14 cellular contexts compared by ENCODE assay signal in genomic region chr10:132457328-132458070, GRCh38.
DNase-seq lines count a peak whose midpoint lies in the region; ATAC-seq and TF ChIP-seq lines count a peak whose summit lies in the region.
"Had no signal": no experiment of that assay in that cellular context is flagged by ENCODE, and none has a peak within 500 bp of the region (broad histone marks: within the 10 kb centered on the region; RNA-seq: fewer than 3 reads in every experiment).

No MANE protein-coding gene starts in this region.

- H3K79me2 ChIP-seq in Karpas-422 (ENCODE audit: low read length): no peaks in the 10 kb centered on the region

- H3K36me3 Mint-ChIP-seq in memory B cell (no peaks in the 10 kb centered on the region), HFFc6 (ENCODE audit: low read depth) (no peaks in the 10 kb centered on the region)
- H3K36me3 Mint-ChIP-seq: T-cell had no signal

- H3K27me3 Mint-ChIP-seq in memory B cell: peaks cover 4% of the 10 kb centered on the region
- H3K27me3 Mint-ChIP-seq in HFFc6 (ENCODE audit: insufficient read depth): peaks cover 7% of the 10 kb centered on the region; the same call in 1 of the 2 replicates
- H3K27me3 Mint-ChIP-seq: stimulated activated naive CD8-positive, alpha-beta T cell treated with anti-CD3 and anti-CD28 coated beads, Interleukin-15, amount 100 ng/mL, for 72 hours had no signal

- no peaks in the 10 kb centered on the region for H4K20me1 ChIP-seq in Karpas-422 (ENCODE audit: insufficient read depth, low read depth, low read length)

- H3K4me3 ChIP-seq in Karpas-422 (ENCODE audit: low read length): no peak overlapping the region
- peak overlapping the region in 1 of 4 donors; percentile 28 for H3K4me3 ChIP-seq in Peyer's patch
- H3K4me3 ChIP-seq: left lung, ovary had no signal

- H3K4me3 Mint-ChIP-seq in memory B cell: no peak overlapping the region
- no peak overlapping the region for H3K4me3 Mint-ChIP-seq in HFFc6
- H3K4me3 Mint-ChIP-seq: stimulated activated naive CD8-positive, alpha-beta T cell treated with anti-CD3 and anti-CD28 coated beads, Interleukin-15, amount 100 ng/mL, for 72 hours; T-cell had no signal

- no peaks in the 10 kb centered on the region for H3K27me3 ChIP-seq in Karpas-422 (ENCODE audit: low read length)
- H3K27me3 ChIP-seq in Peyer's patch: no peaks in the 10 kb centered on the region
- H3K27me3 ChIP-seq: ovary had no signal

- no peaks in the 10 kb centered on the region for H3K9me3 Mint-ChIP-seq in memory B cell
- H3K9me3 Mint-ChIP-seq in HFFc6: no peaks in the 10 kb centered on the region
- H3K9me3 Mint-ChIP-seq: stimulated activated naive CD8-positive, alpha-beta T cell treated with anti-CD3 and anti-CD28 coated beads, Interleukin-15, amount 100 ng/mL, for 72 hours; T-cell had no signal

- H3K36me3 ChIP-seq in Karpas-422 (ENCODE audit: insufficient read depth, low read length) (no peaks in the 10 kb centered on the region), Peyer's patch (no peaks in the 10 kb centered on the region)
- H3K36me3 ChIP-seq: left lung, ovary had no signal

- DNase-seq in DMS53 (lab: John Stamatoyannopoulos, UW) (peak; percentile 87), Karpas-422 (peak; percentile 85), Peyer's patch (peak in 2 of 3 donors; percentile 59 to 68), memory B cell (ENCODE audit: low spot score in 2 of 2) (no peak), HFFc6 (no peak)
- DNase-seq: dermis blood vessel endothelial cell; DMS79; stimulated activated CD4-positive, alpha-beta T cell treated with anti-CD3 and anti-CD28 coated beads, Interleukin-4, amount 100 ng/mL, for 1 hour; stimulated activated naive CD8-positive, alpha-beta T cell treated with anti-CD3 and anti-CD28 coated beads, Interleukin-15, amount 100 ng/mL, for 72 hours had no signal

- H3K4me1 Mint-ChIP-seq in memory B cell: peaks cover 5% of the 10 kb centered on the region
- 0 out of 2 replicates have a peak, but pooled peaks cover 5% of the 10 kb centered on the region for H3K4me1 Mint-ChIP-seq in HFFc6 (ENCODE audit: low read depth)

- H3K9me2 ChIP-seq in Karpas-422 (replicated peaks; ENCODE audit: insufficient read depth, low read length): no peaks in the 10 kb centered on the region

- H3K27ac ChIP-seq in Karpas-422 (ENCODE audit: low read length) (no peak overlapping the region), Peyer's patch (peak overlapping the region in 1 of 4 donors; percentile 81)
- H3K27ac ChIP-seq: left lung, ovary had no signal

- H2AFZ ChIP-seq in Karpas-422 (ENCODE audit: low read length): no peak overlapping the region

- no peak overlapping the region for H3K27ac Mint-ChIP-seq in memory B cell
- H3K27ac Mint-ChIP-seq in HFFc6: no peak overlapping the region
- H3K27ac Mint-ChIP-seq: stimulated activated naive CD8-positive, alpha-beta T cell treated with anti-CD3 and anti-CD28 coated beads, Interleukin-15, amount 100 ng/mL, for 72 hours; T-cell had no signal

- ATAC-seq in memory B cell (ENCODE audit: low read depth) (peak; percentile 13), HG02884 (IDR thresholded peaks at IDR 0.05; ENCODE audit: unreplicated experiment) (no peak), HG03159 (IDR thresholded peaks at IDR 0.05; ENCODE audit: unreplicated experiment) (no peak)

- no peaks in the 10 kb centered on the region for H3K9me3 ChIP-seq in Karpas-422 (ENCODE audit: low read length)
- no peaks in the 10 kb centered on the region for H3K9me3 ChIP-seq in Peyer's patch
- H3K9me3 ChIP-seq: left lung, ovary had no signal

- TF ChIP-seq POLR2A in Peyer's patch (IDR thresholded peaks at IDR 0.05): no peak

- no peak overlapping the region for H3K9ac ChIP-seq in Karpas-422 (ENCODE audit: low read length)

- H3K4me1 ChIP-seq in Karpas-422 (ENCODE audit: low read length) (peaks cover 50% of the 10 kb centered on the region), Peyer's patch (peaks cover 10 to 73% (median 20%) of the 10 kb centered on the region in 4 donors)

- no peak overlapping the region for H3K4me2 ChIP-seq in Karpas-422 (ENCODE audit: low read depth, low read length, poor library complexity, severe bottlenecking)

- peak in 4 of 6 experiments; percentile 21 to 38 (median 32) for TF ChIP-seq CTCF in Peyer's patch (IDR thresholded peaks at IDR 0.05)
- no peak; the same call in 1 of the 2 replicates for TF ChIP-seq CTCF in HFFc6 (IDR thresholded peaks at IDR 0.05)

Comparison
In these comparisons a context has a peak if more than half of its experiments do, and no peak if none do; other contexts are left out.
1. DNase-seq: peak in DMS53 (single experiment), Karpas-422 (single experiment) and Peyer's patch (2 of 3); none in memory B cell (0 of 2) and HFFc6 (single experiment).